13 cellular contexts compared by ENCODE assay signal in genomic region chr15:39625856-39626255, GRCh38. TPM values are rescaled to one million over a fixed set of nuclear protein-coding genes. Genes with fewer than 3 reads are reported as not detected.
DNase-seq lines count a peak whose midpoint lies in the region; ATAC-seq and TF ChIP-seq lines count a peak whose summit lies in the region.
"Had no signal": no experiment of that assay in that cellular context is flagged by ENCODE, and none has a peak within 500 bp of the region (broad histone marks: within the 10 kb centered on the region; RNA-seq: fewer than 3 reads in every experiment).

No MANE protein-coding gene starts in this region.

- H3K4me1 ChIP-seq in heart left ventricle, result peaks cover 3 to 73% (median 49%) of the 10 kb centered on the region in 12 donors

- ATAC-seq in heart left ventricle, result peak in 2 of 4 donors; percentile 40 to 52
- peak; percentile 30 for ATAC-seq in left ventricle myocardium superior

- H3K27ac ChIP-seq in heart left ventricle (peak overlapping the region in 11 of 12 donors; percentile 19 to 95 (median 64)), caudate nucleus (ENCODE audit: low read depth, low read length) (no peak overlapping the region)
- H3K27ac ChIP-seq: KMS-11 had no signal

- H3K4me3 ChIP-seq in heart left ventricle, result no peak overlapping the region
- H3K4me3 ChIP-seq: smooth muscle cell had no signal

- DNase-seq in heart left ventricle (no peak), cardiac septum (ENCODE audit: low spot score) (no peak), amniotic epithelial cell (ENCODE audit: low read depth) (peak; percentile 42), left ventricle myocardium superior (no peak), ACHN (no peak), caudate nucleus (lab: John Stamatoyannopoulos, UW) (no peak), NCI-H1436 (lab: John Stamatoyannopoulos, UW) (no peak)
- DNase-seq in stimulated activated CD8-positive, alpha-beta memory T cell treated with anti-CD3 and anti-CD28 coated beads, Interleukin-4, amount 100 ng/mL, for 48 hours, result no peak
- DNase-seq: activated CD8-positive, alpha-beta memory T cell treated with anti-CD3 and anti-CD28 coated beads for 24 hours; GDM1; naive B cell had no signal

- H3K9me3 ChIP-seq in heart left ventricle, result no peaks in the 10 kb centered on the region

- no peaks in the 10 kb centered on the region for H3K36me3 ChIP-seq in heart left ventricle

- no peak for TF ChIP-seq CTCF in heart left ventricle (IDR thresholded peaks at IDR 0.05)

- no peaks in the 10 kb centered on the region for H3K27me3 ChIP-seq in heart left ventricle

- in situ Hi-C loops in ACHN (cut with HindIII; ENCODE audit: low pct_ligation_motif_present, low pct_unique_long_range_greater_than_20kb, low sequenced_read_pairs), result no loop called here

- no peak for TF ChIP-seq POLR2A in heart left ventricle (IDR thresholded peaks at IDR 0.05)

- intact Hi-C loops in heart left ventricle (cut with DNase I) (loop anchor here in 1 of 10 donors (5.0 kb wide), 1 partner anchor 56 kb away; no protein-coding TSS in a partner anchor), cardiac septum (cut with DNase I) (no loop called here), left ventricle myocardium superior (cut with micrococcal nuclease) (no loop called here)

RNA-seq across cellular contexts. Expression of gene THBS1, which starts 45.0 kb away (rescaled TPM):
- total RNA-seq in heart left ventricle (100 to 1,000 TPM in 5 of 9 donors, 10 to 100 TPM in 4; 21.0 to 573 (median 160) TPM), cardiac septum (283 TPM), left ventricle myocardium superior (29.5 TPM)
- polyA plus RNA-seq in heart left ventricle, result 100 to 1,000 TPM in 1 of 2 donors, 1 to 10 TPM in 1; 8.5 to 179 TPM
